ENCODE assay signal across 35 cellular contexts in the genomic region with DNA sequence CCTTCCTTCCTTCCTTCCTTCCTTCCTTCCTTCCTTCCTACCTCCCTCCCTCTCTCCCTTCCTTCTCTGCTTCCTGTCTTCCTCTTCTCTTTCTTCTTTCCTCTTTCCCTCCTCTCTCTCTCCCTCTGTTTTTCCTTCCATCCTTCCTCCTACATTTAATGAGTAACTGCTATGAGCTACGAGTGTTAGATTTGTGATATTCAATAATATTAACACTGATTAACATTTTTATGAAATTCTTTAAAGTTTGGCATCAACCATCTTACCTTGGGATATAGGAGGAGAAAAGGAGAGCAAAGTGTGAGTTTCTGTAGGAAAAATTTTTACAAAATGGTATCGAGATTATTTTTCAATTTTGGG.
"Had no signal": no experiment of that assay in that cellular context is flagged by ENCODE, and none has a peak within 500 bp of the region (broad histone marks: within the 10 kb centered on the region; RNA-seq: fewer than 3 reads in every experiment).

No MANE protein-coding gene starts in this region.

- H3K36me3 ChIP-seq: adrenal gland, MG63, Peyer's patch, SJSA1 had no signal

- H3K9me3 Mint-ChIP-seq: activated B cell treated with CpG ODN at 0.5 μM for 24 hours; activated CD4-positive, alpha-beta memory T cell treated with anti-CD3 and anti-CD28 coated beads for 36 hours; activated naive CD4-positive, alpha-beta T cell treated with anti-CD3 and anti-CD28 coated beads for 36 hours; activated naive CD4-positive, alpha-beta T cell treated with anti-CD3 and anti-CD28 coated beads, Interleukin-2, amount 50 U/mL, for 72 hours; activated T-cell treated with anti-CD3 and anti-CD28 coated beads, Interleukin-2, amount 50 U/mL, for 4 hours; activated T-helper 1 cell treated with anti-CD3 and anti-CD28 coated beads, Interleukin-12 subunit alpha, Interleukin-12 subunit beta, Interleukin-2, Interleukin-4 antibody, amounts not matched to agents 30 ng/mL and 10 ng/mL and 1 ng/mL, durations not matched to agents 14 hours and 24 hours and 36 hours had no signal

- H3K36me3 Mint-ChIP-seq: activated CD4-positive, alpha-beta memory T cell treated with anti-CD3 and anti-CD28 coated beads for 36 hours; activated naive CD4-positive, alpha-beta T cell treated with anti-CD3 and anti-CD28 coated beads, Interleukin-2, amount 50 U/mL, for 72 hours had no signal

- H3K4me3 Mint-ChIP-seq: activated B cell treated with CpG ODN at 0.5 μM for 24 hours; activated CD4-positive, alpha-beta memory T cell treated with anti-CD3 and anti-CD28 coated beads for 36 hours; activated naive CD4-positive, alpha-beta T cell treated with anti-CD3 and anti-CD28 coated beads for 36 hours; activated T-cell treated with anti-CD3 and anti-CD28 coated beads, Interleukin-2, amount 50 U/mL, for 4 hours; activated T-helper 1 cell treated with anti-CD3 and anti-CD28 coated beads, Interleukin-12 subunit alpha, Interleukin-12 subunit beta, Interleukin-2, Interleukin-4 antibody, amounts not matched to agents 30 ng/mL and 10 ng/mL and 1 ng/mL, durations not matched to agents 14 hours and 24 hours and 36 hours had no signal

- H3K4me3 ChIP-seq: adrenal gland, body of pancreas, MG63, Peyer's patch, SJSA1 had no signal

- H3K27me3 ChIP-seq: adrenal gland, body of pancreas, MG63, Peyer's patch, SJSA1 had no signal

- H3K27ac ChIP-seq: adrenal gland, body of pancreas, Peyer's patch, SJSA1, VCaP had no signal

- DNase-seq: activated B cell treated with CpG ODN at 0.5 μM for 24 hours; activated CD4-positive, alpha-beta memory T cell treated with anti-CD3 and anti-CD28 coated beads for 36 hours; activated CD4-positive, alpha-beta T cell treated with anti-CD3 and anti-CD28 coated beads for 4 hours; activated CD4-positive, alpha-beta T cell treated with anti-CD3 and anti-CD28 coated beads, Interleukin-2, amount 50 U/mL, for 1 hour; activated CD4-positive, CD25-positive, alpha-beta regulatory T cell treated with anti-CD3 and anti-CD28 coated beads, Interleukin-2, amount 50 U/mL, for 72 hours; activated CD8-positive, alpha-beta memory T cell treated with anti-CD3 and anti-CD28 coated beads, Interleukin-2, amount 50 U/mL, for 4 hours; activated gamma-delta T cell treated with Interleukin-2 at 50 U/mL for 16 hours; activated naive CD4-positive, alpha-beta T cell treated with anti-CD3 and anti-CD28 coated beads for 36 hours; activated T-cell treated with anti-CD3 and anti-CD28 coated beads for 4 hours; activated T-cell treated with anti-CD3 and anti-CD28 coated beads, Interleukin-2, amount 50 U/mL, for 4 hours; adrenal gland; body of pancreas; caudate nucleus; Karpas-422; MG63; NCI-H1048; NCI-H1105 treated with DMSO at 0.1 percent for 48 hours; NCI-H1436; NCI-H1694; NCI-H1930; NCI-H345; NCI-H524 treated with DMSO at 0.1 percent for 48 hours; NK-92 treated with Interleukin-12 subunit alpha and Interleukin-12 subunit beta, amount 100 ng/mL, for 24 hours; PC-3; Peyer's patch; RPMI8226; SHP77 treated with DMSO at 0.1 percent for 48 hours; SW 1271; T-helper 1 cell; T-helper 2 cell; T-helper 9 cell had no signal

- ATAC-seq: activated naive CD4-positive, alpha-beta T cell treated with anti-CD3 and anti-CD28 coated beads, Interleukin-2, amount 50 U/mL, for 72 hours; activated T-cell treated with anti-CD3 and anti-CD28 coated beads, Interleukin-2, amount 50 U/mL, for 4 hours; PC-3 had no signal

- H3K9me3 ChIP-seq: adrenal gland, body of pancreas, MG63, Peyer's patch, SJSA1 had no signal

- H3K27ac Mint-ChIP-seq: activated B cell treated with CpG ODN at 0.5 μM for 24 hours; activated CD4-positive, alpha-beta memory T cell treated with anti-CD3 and anti-CD28 coated beads for 36 hours; activated naive CD4-positive, alpha-beta T cell treated with anti-CD3 and anti-CD28 coated beads for 36 hours; activated naive CD4-positive, alpha-beta T cell treated with anti-CD3 and anti-CD28 coated beads, Interleukin-2, amount 50 U/mL, for 72 hours; activated T-helper 1 cell treated with anti-CD3 and anti-CD28 coated beads, Interleukin-12 subunit alpha, Interleukin-12 subunit beta, Interleukin-2, Interleukin-4 antibody, amounts not matched to agents 30 ng/mL and 10 ng/mL and 1 ng/mL, durations not matched to agents 14 hours and 24 hours and 36 hours had no signal
